Comparison of ENCODE assay signal across 8 cellular contexts in genomic region chr15:88605507-88606436, GRCh38. TPM values are rescaled to one million over a fixed set of nuclear protein-coding genes. Genes with fewer than 3 reads are reported as not detected.
DNase-seq lines count a peak whose midpoint lies in the region; ATAC-seq and TF ChIP-seq lines count a peak whose summit lies in the region.

No MANE protein-coding gene starts in this region.

- no peaks in the 10 kb centered on the region for H3K79me2 ChIP-seq in fibroblast of lung (ENCODE audit: control insufficient read depth, insufficient read depth, low read length)

- no peak for TF ChIP-seq CTCF in WTC11 (IDR thresholded peaks at IDR 0.05)
- no peak for TF ChIP-seq CTCF in fibroblast of lung (conservative IDR thresholded peaks at IDR 0.05 in 1 of 2, IDR thresholded peaks at IDR 0.05 in 1 of 2; ENCODE audit: low read depth in 1 of 2, low read length in 2 of 2)
- no peak for TF ChIP-seq CTCF in ovary (IDR thresholded peaks at IDR 0.05)
- no peak for TF ChIP-seq CTCF in omental fat pad (IDR thresholded peaks at IDR 0.05)

- no peaks in the 10 kb centered on the region for H3K36me3 ChIP-seq in fibroblast of lung (ENCODE audit: control insufficient read depth, insufficient read depth, low read length)
- H3K36me3 ChIP-seq in ovary: no peaks in the 10 kb centered on the region

- no peaks in the 10 kb centered on the region for H4K20me1 ChIP-seq in fibroblast of lung (ENCODE audit: control insufficient read depth, extremely low read depth, insufficient read depth, low read length)

- H3K9me3 Mint-ChIP-seq in WTC11: no peaks in the 10 kb centered on the region

- no peaks in the 10 kb centered on the region for H3K36me3 Mint-ChIP-seq in WTC11

- 4 to 6% (median 4%) methylated on average over 34 to 48 of the region's 48 CpGs for WGBS in ovary, 3 donors

- no peak overlapping the region for H3K4me2 ChIP-seq in fibroblast of lung (ENCODE audit: extremely low read depth, insufficient read depth, low read length)

- CTCF ChIA-PET in WTC11 (lab: Charles Lee): interaction anchor here (1.1 to 1.5 kb wide), 2 partner anchors 8 to 117 kb away, joined by 5 to 13 read pairs; no protein-coding TSS in a partner anchor

- no peak overlapping the region for H2AFZ ChIP-seq in fibroblast of lung (ENCODE audit: low read length)

- H3K27me3 ChIP-seq in fibroblast of lung (ENCODE audit: control insufficient read depth, insufficient read depth, low read length) (peaks cover 34% of the 10 kb centered on the region), ovary (no peaks in the 10 kb centered on the region)

- peak; percentile 72 for DNase-seq in NCI-H146 (lab: John Stamatoyannopoulos, UW)
- DNase-seq in NCI-H146 treated with DMSO at 0.1 percent for 48 hours (lab: John Stamatoyannopoulos, UW; ENCODE audit: unreplicated experiment): no peak
- peak; percentile 85 for DNase-seq in WTC11 (ENCODE audit: low spot score)
- peak; percentile 32 to 37 for DNase-seq in fibroblast of lung (ENCODE audit: low read depth in 2 of 2)
- peak in 3 of 5 donors; percentile 38 to 66 (median 62) for DNase-seq in ovary
- no peak for DNase-seq in H4 (ENCODE audit: low spot score)
- DNase-seq in omental fat pad (ENCODE audit: low spot score): no peak

- H3K27ac ChIP-seq in fibroblast of lung (ENCODE audit: insufficient read depth, low read length) (no peak overlapping the region), ovary (no peak overlapping the region)

- peak overlapping the region; percentile 71 for H3K4me3 Mint-ChIP-seq in WTC11

- no peak overlapping the region for H3K9ac ChIP-seq in fibroblast of lung (ENCODE audit: insufficient read depth, low read length)

- peak; percentile 51 for ATAC-seq in WTC11
- ATAC-seq in omental fat pad (ENCODE audit: low FRiP score): no peak
- no peak for ATAC-seq in GM21381 (IDR thresholded peaks at IDR 0.05; ENCODE audit: unreplicated experiment)

- H3K4me3 ChIP-seq in fibroblast of lung (replicated peaks in 1 of 4; ENCODE audit: control extremely low read depth in 1 of 4, insufficient read depth in 1 of 4, low read depth in 3 of 4, low read length in 4 of 4) (no peak overlapping the region), ovary (no peak overlapping the region)

- POLR2A ChIA-PET in WTC11 (lab: Charles Lee): interaction anchor here (0.6 kb wide), 1 partner anchor 124 kb away, joined by 3 read pairs; no protein-coding TSS in a partner anchor

- no peak for TF ChIP-seq EP300 in ovary (IDR thresholded peaks at IDR 0.05)

- H3K4me1 Mint-ChIP-seq in WTC11: peaks cover 64% of the 10 kb centered on the region

- H3K9me3 ChIP-seq in fibroblast of lung (ENCODE audit: control insufficient read depth, insufficient read depth, low read depth, low read length): no peaks in the 10 kb centered on the region
- peaks cover 0 to 9% of the 10 kb centered on the region in 2 donors for H3K9me3 ChIP-seq in ovary

- intact Hi-C loops in ovary (cut with DNase I): no loop called here

- H3K27me3 Mint-ChIP-seq in WTC11 (ENCODE audit: low read depth): peaks cover 83% of the 10 kb centered on the region

- no peaks in the 10 kb centered on the region for H3K4me1 ChIP-seq in fibroblast of lung (ENCODE audit: control insufficient read depth, extremely low read depth, insufficient read depth, low read length)
- H3K4me1 ChIP-seq in ovary (ENCODE audit: insufficient read depth): peaks cover 2% of the 10 kb centered on the region

- H3K27ac Mint-ChIP-seq in WTC11: no peak overlapping the region

- TF ChIP-seq POLR2A in ovary (IDR thresholded peaks at IDR 0.05): no peak

TF ChIP-seq in WTC11, 78 proteins besides CTCF, POLR2A, EP300 and RAD21 (continues in another document):
- TF ChIP-seq SP1 (CRISPR knock-in tag; conservative IDR thresholded peaks at IDR 0.05) (peak; percentile 64; the same call in 1 of the 2 replicates), JAZF1 (CRISPR knock-in tag; IDR thresholded peaks at IDR 0.05) (no peak), ZNF423 (CRISPR knock-in tag; IDR thresholded peaks at IDR 0.05) (peak; percentile 97), ELF4 (CRISPR knock-in tag; IDR thresholded peaks at IDR 0.05; ENCODE audit: low read depth) (peak; percentile 88; the same call in 1 of the 2 replicates), CREM (CRISPR knock-in tag; IDR thresholded peaks at IDR 0.05) (peak; percentile 87), EMX1 (CRISPR knock-in tag; IDR thresholded peaks at IDR 0.05) (no peak), STAT6 (CRISPR knock-in tag; conservative IDR thresholded peaks at IDR 0.05; ENCODE audit: low read depth) (no peak), OVOL2 (CRISPR knock-in tag; IDR thresholded peaks at IDR 0.05; ENCODE audit: borderline replicate concordance) (no peak), ATF1 (CRISPR knock-in tag; IDR thresholded peaks at IDR 0.05) (peak; percentile 91; the same call in 1 of the 2 replicates), ZBTB21 (CRISPR knock-in tag; IDR thresholded peaks at IDR 0.05; ENCODE audit: borderline replicate concordance) (0 out of 2 replicates have a peak, but pooled peaks have one; percentile 86), ATF3 (CRISPR knock-in tag; conservative IDR thresholded peaks at IDR 0.05) (no peak), NR1H2 (CRISPR knock-in tag; IDR thresholded peaks at IDR 0.05) (0 out of 2 replicates have a peak, but pooled peaks have one; percentile 27), JUN (CRISPR knock-in tag; IDR thresholded peaks at IDR 0.05) (peak; percentile 95), MAX (CRISPR knock-in tag; IDR thresholded peaks at IDR 0.05) (peak; percentile 78; the same call in 1 of the 2 replicates), SMAD3 (CRISPR knock-in tag; IDR thresholded peaks at IDR 0.05; ENCODE audit: borderline replicate concordance) (peak; percentile 86), TP53 (CRISPR knock-in tag; IDR thresholded peaks at IDR 0.05) (peak; percentile 90; the same call in 1 of the 2 replicates)

RNA-seq across cellular contexts. Expression of gene AEN, which starts 15.4 kb away (rescaled TPM):
- 118 to 183 TPM (median 125 TPM) in 3 replicates for total RNA-seq in WTC11 (2021)
- 68.1 and 83.7 TPM in 2 replicates for total RNA-seq in fibroblast of lung
- polyA plus RNA-seq in fibroblast of lung: 18.5 and 27.7 TPM in 2 replicates
- polyA plus RNA-seq in fibroblast of lung (2012): 17.7 and 30.2 TPM in 2 replicates
- polyA minus RNA-seq in fibroblast of lung (ENCODE audit: low replicate concordance): 35.1 and 60.8 TPM in 2 replicates
- total RNA-seq in ovary: 10 to 100 TPM; 11.3 to 27.1 (median 16.9) TPM
- polyA plus RNA-seq in ovary: 1 to 10 TPM; 6.9 to 8.0 TPM
- 23.9 and 28.7 TPM in 2 replicates for total RNA-seq in H4 (2014; rRNA removed; shearing (Covaris generic))
- 10 to 100 TPM in 3 of 4 donors, 1 to 10 TPM in 1; 7.6 to 60.2 (median 25.2) TPM for total RNA-seq in omental fat pad

RNA-seq across cellular contexts. Expression of gene ISG20, which starts 33.0 kb away (rescaled TPM):
- 3.8 to 5.6 TPM (median 4.5 TPM) in 3 replicates for total RNA-seq in WTC11 (2021)
- total RNA-seq in fibroblast of lung: 3.0 and 3.1 TPM in 2 replicates
- polyA plus RNA-seq in fibroblast of lung: 2.2 TPM in 2 replicates
- 2.8 and 4.0 TPM in 2 replicates for polyA plus RNA-seq in fibroblast of lung (2012)
- 0.52 and 11.0 TPM in 2 replicates for polyA minus RNA-seq in fibroblast of lung (ENCODE audit: low replicate concordance)
- total RNA-seq in ovary: 10 to 100 TPM in 6 of 7 donors, 1 to 10 TPM in 1; 7.2 to 58.6 (median 19.4) TPM
- polyA plus RNA-seq in ovary: 10 to 100 TPM in 1 of 2 donors, under 1 TPM in 1; 0.88 to 11.5 TPM
- total RNA-seq in H4 (2014; rRNA removed; shearing (Covaris generic)): 14.7 and 20.9 TPM in 2 replicates
- total RNA-seq in omental fat pad: 10 to 100 TPM; 21.3 to 41.0 (median 27.8) TPM

RNA-seq across cellular contexts. Expression of gene DET1, which starts 59.3 kb away (rescaled TPM):
- 5.8 to 6.1 TPM (median 6.1 TPM) in 3 replicates for total RNA-seq in WTC11 (2021)
- 5.9 and 6.4 TPM in 2 replicates for total RNA-seq in fibroblast of lung
- polyA plus RNA-seq in fibroblast of lung: 7.4 and 8.9 TPM in 2 replicates
- polyA plus RNA-seq in fibroblast of lung (2012): 5.6 and 6.5 TPM in 2 replicates
- polyA minus RNA-seq in fibroblast of lung (ENCODE audit: low replicate concordance): 11.6 and 12.1 TPM in 2 replicates
- total RNA-seq in ovary: 10 to 100 TPM in 6 of 7 donors, 1 to 10 TPM in 1; 10.0 to 22.8 (median 17.6) TPM
- polyA plus RNA-seq in ovary: 10 to 100 TPM; 11.4 to 14.0 TPM
- total RNA-seq in H4 (2014; rRNA removed; shearing (Covaris generic)): 6.3 and 7.3 TPM in 2 replicates
- 1 to 10 TPM; 4.1 to 8.7 (median 6.7) TPM for total RNA-seq in omental fat pad

Comparison
In these comparisons a context has a peak if more than half of its experiments do, and no peak if none do; other contexts are left out.
1. DNase-seq: peak in NCI-H146 (single experiment), WTC11 (single experiment), fibroblast of lung (2 of 2) and ovary (3 of 5); none in NCI-H146 treated with DMSO at 0.1 percent for 48 hours (single experiment), H4 (single experiment) and omental fat pad (single experiment).